ENCODE assay signal across 13 cellular contexts in genomic region chr10:131075218-131075770, GRCh38.
A peak's percentile ranks its signal among the peaks of the same experiment; 100 is the strongest.
DNase-seq lines count a peak whose midpoint lies in the region; ATAC-seq and TF ChIP-seq lines count a peak whose summit lies in the region.
"Had no signal": no experiment of that assay in that cellular context is flagged by ENCODE, and none has a peak within 500 bp of the region (broad histone marks: within the 10 kb centered on the region; RNA-seq: fewer than 3 reads in every experiment).

No MANE protein-coding gene starts in this region.

- no peaks in the 10 kb centered on the region for H4K20me1 ChIP-seq in IMR-90 (ENCODE audit: insufficient read depth, low read length)

- POLR2A ChIA-PET in IMR-90 (lab: Charles Lee; ENCODE audit: unreplicated experiment): no interaction called here

- intact Hi-C loops in IMR-90 (cut with micrococcal nuclease): no loop called here
- intact Hi-C loops in sciatic nerve (cut with DNase I): no loop called here

- no peak overlapping the region for H2BK5ac ChIP-seq in IMR-90 (ENCODE audit: low read depth, low read length, poor library complexity, severe bottlenecking)

- H2BK20ac ChIP-seq in IMR-90 (ENCODE audit: low read depth, low read length): no peak overlapping the region

- H2AFZ ChIP-seq in IMR-90 (replicated peaks; ENCODE audit: low read length, poor library complexity): no peak overlapping the region
- H2AFZ ChIP-seq: GM23248 had no signal

- H4K8ac ChIP-seq in IMR-90 (ENCODE audit: low read depth in 2 of 2, low read length in 2 of 2): no peak overlapping the region

- TF ChIP-seq CTCF in IMR-90 (conservative IDR thresholded peaks at IDR 0.05; ENCODE audit: low read depth, low read length) (no peak), foreskin fibroblast (IDR thresholded peaks at IDR 0.05; ENCODE audit: low read depth, low read length) (no peak)

- no peak overlapping the region for H3K23ac ChIP-seq in IMR-90 (ENCODE audit: low read depth, low read length)

- H3K9me1 ChIP-seq in IMR-90 (ENCODE audit: insufficient read depth, low read length): no peaks in the 10 kb centered on the region

- no peak for ATAC-seq in IMR-90 (ENCODE audit: low read depth)
- ATAC-seq in sciatic nerve: no peak
- no peak for ATAC-seq in HG03039 (IDR thresholded peaks at IDR 0.05; ENCODE audit: unreplicated experiment)

- H3K27ac ChIP-seq in IMR-90 (ENCODE audit: insufficient read depth, low read length): no peak overlapping the region
- H3K27ac ChIP-seq: C4-2B, GM23248 had no signal

- no peak for TF ChIP-seq RAD21 in IMR-90 (IDR thresholded peaks at IDR 0.05; ENCODE audit: low read length)

- H4K5ac ChIP-seq in IMR-90 (ENCODE audit: low read depth, low read length): no peak overlapping the region

- H3K14ac ChIP-seq in IMR-90 (replicated peaks; ENCODE audit: low read depth, low read length): no peak overlapping the region

- no peak overlapping the region for H3K56ac ChIP-seq in IMR-90 (ENCODE audit: extremely low read depth, insufficient read depth, low read length)

- H3K9ac ChIP-seq in IMR-90 (ENCODE audit: low read depth, low read length): no peak overlapping the region
- H3K9ac ChIP-seq: GM23248 had no signal

- H3K27me3 ChIP-seq in H7 (ENCODE audit: control insufficient read depth, insufficient read depth, low read length) (no peaks in the 10 kb centered on the region), IMR-90 (ENCODE audit: control insufficient read depth, insufficient read depth, low read length) (no peaks in the 10 kb centered on the region)

- CTCF ChIA-PET in IMR-90 (lab: Yijun Ruan, JAX): no interaction called here

- H3K4me3 ChIP-seq in H7 (ENCODE audit: insufficient read depth, low read depth, low read length): no peak overlapping the region
- no peak overlapping the region for H3K4me3 ChIP-seq in IMR-90 (ENCODE audit: insufficient read depth, low read depth, low read length)
- no peak overlapping the region for H3K4me3 ChIP-seq in foreskin fibroblast (ENCODE audit: low read depth in 1 of 2, low read length in 2 of 2)
- H3K4me3 ChIP-seq: GM23248 had no signal

- no peak overlapping the region for H2BK120ac ChIP-seq in IMR-90 (ENCODE audit: low read depth, low read length)

- H3K4me2 ChIP-seq in IMR-90 (ENCODE audit: low read depth, low read length): no peak overlapping the region

- H2AK9ac ChIP-seq in IMR-90 (replicated peaks; ENCODE audit: low read depth, low read length, poor library complexity): peak overlapping the region; percentile 28

- H3K18ac ChIP-seq in IMR-90 (ENCODE audit: low read depth, low read length): no peak overlapping the region

- in situ Hi-C loops in IMR-90 (cut with MboI; ENCODE audit: low sequenced_read_pairs): no loop called here

- H3K4ac ChIP-seq in IMR-90 (ENCODE audit: low read depth, low read length): no peak overlapping the region

- H3K4me1 ChIP-seq in IMR-90 (ENCODE audit: control insufficient read depth, insufficient read depth, low read length): no peaks in the 10 kb centered on the region
- H3K4me1 ChIP-seq: Caco-2 had no signal

- no peak overlapping the region for H2AK5ac ChIP-seq in IMR-90 (ENCODE audit: low read depth, low read length)

- H3K9me3 ChIP-seq in IMR-90 (ENCODE audit: control insufficient read depth, insufficient read depth, low read length): peaks cover 52% of the 10 kb centered on the region
- H3K9me3 ChIP-seq: Caco-2 had no signal

- DNase-seq in H7 (peak; percentile 35), IMR-90 (no peak), mesenteric fat pad (ENCODE audit: low spot score) (peak; percentile 83), sciatic nerve (ENCODE audit: low spot score) (peak; percentile 48), NCI-H128 (lab: John Stamatoyannopoulos, UW; ENCODE audit: unreplicated experiment) (no peak), foreskin fibroblast (no peak)
- DNase-seq: ACHN; Caco-2; CD4-positive, alpha-beta T cell; GM23248; HCEC 1CT had no signal

- H3K79me1 ChIP-seq in IMR-90 (ENCODE audit: low read depth in 1 of 2, low read length in 2 of 2): no peaks in the 10 kb centered on the region

- dilution Hi-C loops in IMR-90 (cut with HindIII; ENCODE audit: low sequenced_read_pairs, unreplicated experiment): no loop called here

- no peak for TF ChIP-seq POLR2A in IMR-90 (IDR thresholded peaks at IDR 0.05; ENCODE audit: low read depth, low read length)

- 84% methylated on average over 23 of the region's 27 CpGs; no CpG with 5 or more reads in 1 of the 2 experiments for WGBS in IMR-90 (ENCODE audit: extremely low coverage in 2 of 2, insufficient read length in 1 of 2), 2 experiments

- no peak overlapping the region for H4K91ac ChIP-seq in IMR-90 (ENCODE audit: insufficient read depth, low read depth, low read length)

- BruUV-seq in IMR-90 (replicated peaks; lab: Mats Ljungman, UMichigan): no TSS peak

- no peak overlapping the region for H2BK15ac ChIP-seq in IMR-90 (ENCODE audit: low read depth, low read length)

- H3K36me3 ChIP-seq in H7 (replicated peaks; ENCODE audit: control insufficient read depth, insufficient read depth, low read length) (no peaks in the 10 kb centered on the region), IMR-90 (ENCODE audit: control insufficient read depth, insufficient read depth, low read length) (no peaks in the 10 kb centered on the region)

TF ChIP-seq in IMR-90, 13 proteins besides CTCF, POLR2A, EP300 and RAD21:
- TF ChIP-seq MAZ (IDR thresholded peaks at IDR 0.05; ENCODE audit: borderline replicate concordance, low read depth, low read length) (no peak), BHLHE40 (IDR thresholded peaks at IDR 0.05; ENCODE audit: low read depth, low read length) (no peak), MXI1 (IDR thresholded peaks at IDR 0.05; ENCODE audit: borderline replicate concordance, low read depth, low read length) (no peak), CEBPB (IDR thresholded peaks at IDR 0.05; ENCODE audit: low read depth, low read length) (no peak), USF2 (IDR thresholded peaks at IDR 0.05; ENCODE audit: low read depth, low read length) (no peak), RFX5 (IDR thresholded peaks at IDR 0.05; ENCODE audit: low read depth, low read length) (no peak), CHD1 (IDR thresholded peaks at IDR 0.05; ENCODE audit: low read depth, low read length) (no peak), SMC3 (IDR thresholded peaks at IDR 0.05; ENCODE audit: low read depth, low read length) (no peak)

Comparison
In these comparisons a context has a peak if more than half of its experiments do, and no peak if none do; other contexts are left out.
1. DNase-seq: peak in H7 (single experiment), mesenteric fat pad (single experiment) and sciatic nerve (single experiment); none in IMR-90 (single experiment), NCI-H128 (single experiment) and foreskin fibroblast (0 of 2).